Comparison of ENCODE assay signal across 16 cellular contexts in genomic region chr1:1356166-1356795, GRCh38. TPM values are rescaled to one million over a fixed set of nuclear protein-coding genes. Genes with fewer than 3 reads are reported as not detected.
DNase-seq lines count a peak whose midpoint lies in the region; ATAC-seq and TF ChIP-seq lines count a peak whose summit lies in the region.
"Had no signal": no experiment of that assay in that cellular context is flagged by ENCODE, and none has a peak within 500 bp of the region (broad histone marks: within the 10 kb centered on the region; RNA-seq: fewer than 3 reads in every experiment).

No MANE protein-coding gene starts in this region.

- H4K20me1 ChIP-seq in Karpas-422 (ENCODE audit: insufficient read depth, low read depth, low read length), result peaks cover 11% of the 10 kb centered on the region; the same call in 1 of the 2 replicates

- no peak overlapping the region for H3K4me2 ChIP-seq in Karpas-422 (ENCODE audit: low read depth, low read length, poor library complexity, severe bottlenecking)

- no peaks in the 10 kb centered on the region for H3K9me3 ChIP-seq in heart right ventricle
- H3K9me3 ChIP-seq in gastroesophageal sphincter, result no peaks in the 10 kb centered on the region
- no peaks in the 10 kb centered on the region for H3K9me3 ChIP-seq in prostate gland
- no peaks in the 10 kb centered on the region for H3K9me3 ChIP-seq in vagina
- H3K9me3 ChIP-seq in Karpas-422 (ENCODE audit: low read length), result no peaks in the 10 kb centered on the region

- H3K4me3 ChIP-seq in heart right ventricle, result peak overlapping the region in 9 of 10 donors; percentile 19 to 69 (median 52)
- H3K4me3 ChIP-seq in gastroesophageal sphincter, result peak overlapping the region in 1 of 2 donors; percentile 63
- H3K4me3 ChIP-seq in prostate gland, result peak overlapping the region; percentile 30 to 37
- H3K4me3 ChIP-seq in vagina, result peak overlapping the region; percentile 54 to 61
- no peak overlapping the region for H3K4me3 ChIP-seq in Karpas-422 (ENCODE audit: low read length)

- intact Hi-C loops in heart right ventricle (cut with DNase I) (loop anchor here in 1 of 10 donors (5.0 kb wide), 1 partner anchor 239 kb away; the partner anchor contains the start of gene C1orf159), Right ventricle myocardium superior (cut with DNase I) (no loop called here), prostate gland (cut with DNase I) (no loop called here), vagina (cut with DNase I) (no loop called here)

- TF ChIP-seq EP300 in gastroesophageal sphincter (IDR thresholded peaks at IDR 0.05), result no peak

- H2AFZ ChIP-seq in Karpas-422 (ENCODE audit: low read length), result no peak overlapping the region

- no peak overlapping the region for H3K9ac ChIP-seq in Karpas-422 (ENCODE audit: low read length)

- H3K36me3 ChIP-seq in heart right ventricle, result peaks cover 0 to 19% (median 0%) of the 10 kb centered on the region in 9 donors
- peaks cover 0 to 18% of the 10 kb centered on the region in 2 donors for H3K36me3 ChIP-seq in gastroesophageal sphincter
- no peaks in the 10 kb centered on the region for H3K36me3 ChIP-seq in prostate gland
- peaks cover 0 to 8% of the 10 kb centered on the region in 2 donors for H3K36me3 ChIP-seq in vagina
- H3K36me3 ChIP-seq in Karpas-422 (ENCODE audit: insufficient read depth, low read length), result no peaks in the 10 kb centered on the region

- TF ChIP-seq POLR2A in gastroesophageal sphincter (IDR thresholded peaks at IDR 0.05) (no peak), prostate gland (IDR thresholded peaks at IDR 0.05) (no peak), vagina (IDR thresholded peaks at IDR 0.05) (no peak)

- H3K4me1 ChIP-seq in heart right ventricle (peaks cover 14 to 79% (median 50%) of the 10 kb centered on the region in 9 donors), gastroesophageal sphincter (peaks cover 0 to 96% (median 41%) of the 10 kb centered on the region in 3 donors), prostate gland (replicated peaks) (no peaks in the 10 kb centered on the region), vagina (peaks cover 97% of the 10 kb centered on the region), Karpas-422 (ENCODE audit: low read length) (peaks cover 23% of the 10 kb centered on the region)

- no peak for TF ChIP-seq CTCF in heart right ventricle (IDR thresholded peaks at IDR 0.05)
- no peak for TF ChIP-seq CTCF in gastroesophageal sphincter (IDR thresholded peaks at IDR 0.05)
- no peak for TF ChIP-seq CTCF in prostate gland (IDR thresholded peaks at IDR 0.05)
- TF ChIP-seq CTCF in vagina (IDR thresholded peaks at IDR 0.05), result no peak

- no peaks in the 10 kb centered on the region for H3K9me2 ChIP-seq in Karpas-422 (replicated peaks; ENCODE audit: insufficient read depth, low read length)

- no peaks in the 10 kb centered on the region for H3K79me2 ChIP-seq in Karpas-422 (ENCODE audit: low read length)

- DNase-seq in heart right ventricle (no peak), Right ventricle myocardium superior (no peak), prostate gland (ENCODE audit: low spot score) (no peak), vagina (ENCODE audit: extremely low spot score in 2 of 2) (no peak), Karpas-422 (no peak), NAMALWA (ENCODE audit: low spot score) (no peak)
- DNase-seq in stimulated activated naive CD4-positive, alpha-beta T cell (lab: John Stamatoyannopoulos, UW), result no peak
- DNase-seq: ACHN; activated CD4-positive, CD25-positive, alpha-beta regulatory T cell; activated T-cell treated with anti-CD3 and anti-CD28 coated beads, Interleukin-2, amount 50 U/mL, for 48 hours; H7; NCI-H774; nucleus accumbens had no signal

- no peak for ATAC-seq in heart right ventricle
- ATAC-seq in Right ventricle myocardium superior (ENCODE audit: poor library complexity), result no peak
- no peak for ATAC-seq in gastroesophageal sphincter

- WGBS in heart right ventricle, 2 donors, result 48 to 75% methylated on average over 6 to 8 of the region's 8 CpGs
- 20% methylated on average over 1 of the region's 8 CpGs; no CpG with 5 or more reads in 1 of the 2 donors for WGBS in gastroesophageal sphincter (ENCODE audit: low coverage in 1 of 2), 2 donors
- 33% methylated on average over 8 of the region's 8 CpGs for WGBS in prostate gland

- H3K27me3 ChIP-seq in heart right ventricle, result peaks cover 0 to 90% (median 59%) of the 10 kb centered on the region in 7 donors
- H3K27me3 ChIP-seq in gastroesophageal sphincter, result peaks cover 68% of the 10 kb centered on the region
- no peaks in the 10 kb centered on the region for H3K27me3 ChIP-seq in prostate gland (replicated peaks; ENCODE audit: insufficient read depth)
- H3K27me3 ChIP-seq in vagina, result no peaks in the 10 kb centered on the region
- H3K27me3 ChIP-seq in Karpas-422 (ENCODE audit: low read length), result no peaks in the 10 kb centered on the region

- peak overlapping the region in 6 of 10 donors; percentile 84 to 93 (median 87) for H3K27ac ChIP-seq in heart right ventricle
- H3K27ac ChIP-seq in gastroesophageal sphincter, result peak overlapping the region in 3 of 4 donors; percentile 87 to 92 (median 89)
- peak overlapping the region; percentile 72 to 83 for H3K27ac ChIP-seq in prostate gland
- peak overlapping the region; percentile 92 for H3K27ac ChIP-seq in vagina
- no peak overlapping the region for H3K27ac ChIP-seq in Karpas-422 (ENCODE audit: low read length)

RNA-seq across cellular contexts. Expression of gene MXRA8, which starts 2.1 kb away (rescaled TPM):
- total RNA-seq in heart right ventricle (10 to 100 TPM in 9 of 10 donors, 1 to 10 TPM in 1; 7.2 to 23.3 (median 14.6) TPM), Right ventricle myocardium superior (21.7 TPM), gastroesophageal sphincter (100 to 1,000 TPM in 1 of 4 donors, 10 to 100 TPM in 3; 69.8 to 105 (median 85.4) TPM), prostate gland (100 to 1,000 TPM in 1 of 2 donors, 10 to 100 TPM in 1; 39.0 to 152 TPM), vagina (136 TPM)
- 10 to 100 TPM; 28.7 to 35.6 TPM for polyA plus RNA-seq in heart right ventricle
- total RNA-seq in Karpas-422 (2014; rRNA removed; shearing (Covaris generic); ENCODE audit: low replicate concordance), result not detected in 2 replicates
- total RNA-seq: SK-MEL-5 had no signal

RNA-seq across cellular contexts. Expression of gene DVL1, which starts 7.1 kb away (rescaled TPM):
- total RNA-seq in heart right ventricle (100 to 1,000 TPM in 3 of 10 donors, 10 to 100 TPM in 7; 64.7 to 153 (median 78.0) TPM), Right ventricle myocardium superior (126 TPM), gastroesophageal sphincter (100 to 1,000 TPM in 1 of 4 donors, 10 to 100 TPM in 3; 84.4 to 174 (median 88.9) TPM), prostate gland (100 to 1,000 TPM in 1 of 2 donors, 10 to 100 TPM in 1; 70.5 to 165 TPM), vagina (72.4 TPM)
- polyA plus RNA-seq in heart right ventricle, result 100 to 1,000 TPM in 1 of 2 donors, 10 to 100 TPM in 1; 75.4 to 153 TPM
- total RNA-seq in Karpas-422 (2014; rRNA removed; shearing (Covaris generic); ENCODE audit: low replicate concordance), result 36.0 and 104 TPM in 2 replicates

RNA-seq across cellular contexts. Expression of gene AURKAIP1, which starts 18.7 kb away (rescaled TPM):
- 100 to 1,000 TPM; 176 to 251 (median 193) TPM for total RNA-seq in heart right ventricle
- 100 to 1,000 TPM; 376 to 528 TPM for polyA plus RNA-seq in heart right ventricle
- total RNA-seq in Right ventricle myocardium superior, result 271 TPM
- 100 to 1,000 TPM; 103 to 138 (median 108) TPM for total RNA-seq in gastroesophageal sphincter
- 100 to 1,000 TPM; 152 to 161 TPM for total RNA-seq in prostate gland
- total RNA-seq in vagina, result 94.5 TPM
- 49.1 and 150 TPM in 2 replicates for total RNA-seq in Karpas-422 (2014; rRNA removed; shearing (Covaris generic); ENCODE audit: low replicate concordance)

RNA-seq across cellular contexts. Expression of gene TAS1R3, which starts 25.2 kb away (rescaled TPM):
- under 1 TPM; 0.16 to 0.87 (median 0.35) TPM for total RNA-seq in heart right ventricle
- polyA plus RNA-seq in heart right ventricle, result 1 to 10 TPM in 1 of 2 donors, under 1 TPM in 1; 0.39 to 3.1 TPM
- 0.40 TPM for total RNA-seq in Right ventricle myocardium superior
- total RNA-seq in gastroesophageal sphincter, result under 1 TPM in 3 of 4 donors, not detected in 1; 0.12 to 0.54 (median 0.40) TPM
- under 1 TPM in 1 of 2 donors, not detected in 1; 0.80 TPM for total RNA-seq in prostate gland
- 0.74 TPM for total RNA-seq in vagina
- 49.2 and 82.6 TPM in 2 replicates for total RNA-seq in Karpas-422 (2014; rRNA removed; shearing (Covaris generic); ENCODE audit: low replicate concordance)
- total RNA-seq: epithelial cell of proximal tubule, SK-MEL-5 had no signal

RNA-seq across cellular contexts. Expression of gene CPTP, which starts 31.7 kb away (rescaled TPM):
- total RNA-seq in heart right ventricle, result 100 to 1,000 TPM in 1 of 10 donors, 10 to 100 TPM in 9; 49.4 to 126 (median 65.4) TPM
- polyA plus RNA-seq in heart right ventricle, result 100 to 1,000 TPM in 1 of 2 donors, 10 to 100 TPM in 1; 55.3 to 222 TPM
- total RNA-seq in Right ventricle myocardium superior, result 113 TPM
- 10 to 100 TPM; 10.4 to 42.7 (median 30.1) TPM for total RNA-seq in gastroesophageal sphincter
- 10 to 100 TPM; 35.8 to 54.0 TPM for total RNA-seq in prostate gland
- total RNA-seq in vagina, result 20.9 TPM
- 35.0 and 74.7 TPM in 2 replicates for total RNA-seq in Karpas-422 (2014; rRNA removed; shearing (Covaris generic); ENCODE audit: low replicate concordance)
